ENCODE assay signal across 24 cellular contexts in genomic region chr20:44863661-44864060, GRCh38. TPM values are rescaled to one million over a fixed set of nuclear protein-coding genes. Genes with fewer than 3 reads are reported as not detected.
DNase-seq lines count a peak whose midpoint lies in the region; ATAC-seq and TF ChIP-seq lines count a peak whose summit lies in the region.
"Had no signal": no experiment of that assay in that cellular context is flagged by ENCODE, and none has a peak within 500 bp of the region (broad histone marks: within the 10 kb centered on the region; RNA-seq: fewer than 3 reads in every experiment).

No MANE protein-coding gene starts in this region.

- no peaks in the 10 kb centered on the region for H3K36me3 ChIP-seq in mesodermal cell (ENCODE audit: control insufficient read depth, insufficient read depth, low read length)
- no peaks in the 10 kb centered on the region for H3K36me3 ChIP-seq in tibial artery
- H3K36me3 ChIP-seq: MG63, transverse colon had no signal

- peaks cover 8% of the 10 kb centered on the region for H3K4me1 ChIP-seq in mesodermal cell (ENCODE audit: control insufficient read depth, insufficient read depth, low read length, poor library complexity, severe bottlenecking)
- peaks cover 0 to 60% (median 35%) of the 10 kb centered on the region in 4 donors for H3K4me1 ChIP-seq in tibial artery

- no peak for ATAC-seq in GM21367 (IDR thresholded peaks at IDR 0.05; ENCODE audit: unreplicated experiment)
- ATAC-seq: CD8-positive, alpha-beta T cell had no signal

- peak overlapping the region; percentile 24 for H3K27ac ChIP-seq in mesodermal cell (ENCODE audit: low read depth, low read length, severe bottlenecking)
- peak overlapping the region; percentile 82 to 83 for H3K27ac ChIP-seq in tibial artery
- H3K27ac ChIP-seq: GM23248, transverse colon had no signal

- TF ChIP-seq CTCF in tibial artery (IDR thresholded peaks at IDR 0.05), result no peak

- 77 to 91% methylated on average over 2 of the region's 2 CpGs for WGBS in mesodermal cell (ENCODE audit: insufficient coverage in 2 of 2), 2 experiments

- DNase-seq in NCI-H82 (lab: John Stamatoyannopoulos, UW) (peak; percentile 78), NCI-H82 treated with DMSO at 0.1 percent for 48 hours (lab: John Stamatoyannopoulos, UW; ENCODE audit: unreplicated experiment) (no peak), SK-N-DZ (ENCODE audit: low spot score) (peak; percentile 65), tibial artery (no peak), NCI-H345 (lab: John Stamatoyannopoulos, UW) (no peak)
- no peak for DNase-seq in activated effector memory CD4-positive, alpha-beta T cell treated with Interleukin-2 at 50 U/mL for 16 hours
- DNase-seq: activated CD4-positive, alpha-beta memory T cell treated with anti-CD3 and anti-CD28 coated beads, Interleukin-2, amount 10 ng/mL, durations not matched to agents 7 days and 5 days; activated CD4-positive, CD25-positive, alpha-beta regulatory T cell; activated naive CD8-positive, alpha-beta T cell treated with anti-CD3 and anti-CD28 coated beads for 36 hours; AML-193; CD8-positive, alpha-beta T cell; GF-D8; GM23248; HFFc6; KBM-7; MG63; NCI-H1436; nephron progenitor cell; posterior cingulate gyrus; SHP77 treated with DMSO at 0.1 percent for 48 hours; transverse colon had no signal

- H3K9me3 ChIP-seq in mesodermal cell (ENCODE audit: control insufficient read depth, low read length) (no peaks in the 10 kb centered on the region), tibial artery (no peaks in the 10 kb centered on the region)
- H3K9me3 ChIP-seq: MG63, transverse colon had no signal

- H3K4me3 ChIP-seq in mesodermal cell (ENCODE audit: extremely low read depth, insufficient read depth, low read length, poor library complexity, severe bottlenecking) (no peak overlapping the region), tibial artery (no peak overlapping the region)
- H3K4me3 ChIP-seq: GM23248, MG63, transverse colon had no signal

- H3K27me3 ChIP-seq in tibial artery, result no peaks in the 10 kb centered on the region
- H3K27me3 ChIP-seq: transverse colon had no signal

- intact Hi-C loops in tibial artery (cut with DNase I; ENCODE audit: low total_unique reads), result no loop called here

RNA-seq across cellular contexts. Expression of gene YWHAB, which starts 21.8 kb away (rescaled TPM):
- 96.0 and 100 TPM in 2 replicates for polyA plus RNA-seq in SK-N-DZ (2014; cell fraction: cytosol; rRNA removed)
- polyA plus RNA-seq in SK-N-DZ (2014; cell fraction: nucleus; rRNA removed), result 47.7 and 70.9 TPM in 2 replicates
- 192 TPM for polyA plus RNA-seq in mesodermal cell (2013, experiment 1 of 2)
- polyA plus RNA-seq in mesodermal cell (2013, experiment 2 of 2), result 189 TPM

RNA-seq across cellular contexts. Expression of gene PABPC1L, which starts 46.2 kb away (rescaled TPM):
- 14.1 and 21.6 TPM in 2 replicates for polyA plus RNA-seq in SK-N-DZ (2014; cell fraction: cytosol; rRNA removed)
- polyA plus RNA-seq in SK-N-DZ (2014; cell fraction: nucleus; rRNA removed), result 68.0 and 143 TPM in 2 replicates
- 47.3 TPM for polyA plus RNA-seq in mesodermal cell (2013, experiment 1 of 2)
- polyA plus RNA-seq in mesodermal cell (2013, experiment 2 of 2), result 42.4 TPM

RNA-seq across cellular contexts. Expression of gene RIMS4, which starts 53.3 kb away (rescaled TPM):
- polyA plus RNA-seq in SK-N-DZ (2014; cell fraction: cytosol; rRNA removed), result 50.9 and 55.4 TPM in 2 replicates
- polyA plus RNA-seq in SK-N-DZ (2014; cell fraction: nucleus; rRNA removed), result 29.8 and 30.5 TPM in 2 replicates
- polyA plus RNA-seq in mesodermal cell (2013, experiment 1 of 2), result 0.85 TPM
- polyA plus RNA-seq in mesodermal cell (2013, experiment 2 of 2), result 0.66 TPM
- polyA plus RNA-seq: GM23248, liver had no signal

Comparison
In these comparisons a context has a peak if more than half of its experiments do, and no peak if none do; other contexts are left out.
1. DNase-seq: peak in NCI-H82 (single experiment) and SK-N-DZ (single experiment); none in NCI-H82 treated with DMSO at 0.1 percent for 48 hours (single experiment), tibial artery (0 of 2), NCI-H345 (single experiment) and activated effector memory CD4-positive, alpha-beta T cell treated with Interleukin-2 at 50 U/mL for 16 hours (single experiment).